In the genomic region with DNA sequence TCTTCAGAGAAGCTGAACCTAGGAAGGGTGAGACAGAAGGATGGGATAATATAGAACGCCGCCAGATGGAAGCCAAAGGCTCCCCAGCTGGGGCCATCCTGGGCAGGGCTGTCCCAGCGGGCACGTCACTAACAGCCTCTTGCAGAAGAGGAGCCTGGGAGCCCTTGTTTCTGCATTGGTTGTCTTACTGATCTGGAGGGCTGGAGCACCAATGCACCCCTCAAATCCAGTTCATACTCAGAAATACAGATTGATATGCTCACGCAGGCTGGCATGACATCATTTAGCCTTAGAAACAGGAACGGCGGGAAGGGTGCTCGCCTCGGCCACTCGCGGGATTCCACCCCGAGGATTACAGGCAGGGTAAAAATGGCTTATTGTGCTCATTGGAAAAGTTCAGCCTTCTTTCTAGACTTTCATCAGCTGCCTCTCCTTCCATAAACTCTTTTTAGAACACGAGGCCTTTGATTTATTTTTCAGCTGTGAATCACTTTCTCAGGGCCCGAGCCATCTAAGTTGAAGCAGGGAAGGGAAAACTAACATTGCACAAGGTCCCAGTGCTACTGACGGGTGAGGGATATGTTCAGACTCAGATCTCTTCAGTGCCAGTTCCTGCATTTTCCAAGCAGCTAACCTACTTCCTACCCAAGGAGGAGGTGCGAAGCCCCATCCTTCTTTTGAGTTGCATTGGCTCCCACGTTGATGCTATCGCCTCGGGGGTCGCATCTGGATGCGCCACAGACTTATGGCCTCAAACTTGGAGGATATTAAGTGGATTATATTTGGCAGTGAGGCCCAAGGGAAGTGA, we compare ENCODE assay signal across 9 cellular contexts.
DNase-seq lines count a peak whose midpoint lies in the region; TF ChIP-seq lines count a peak whose summit lies in the region.
"Had no signal": no experiment of that assay in that cellular context is flagged by ENCODE, and none has a peak within 500 bp of the region (broad histone marks: within the 10 kb centered on the region; RNA-seq: fewer than 3 reads in every experiment).

No MANE protein-coding gene starts in this region.

- WGBS in adrenal gland, 4 donors, result 72 to 77% (median 74%) methylated on average over 17 to 21 of the region's 21 CpGs
- WGBS in thymus, result 92% methylated on average over 21 of the region's 21 CpGs

- H3K36me3 ChIP-seq in adrenal gland (replicated peaks in 1 of 2), result no peaks in the 10 kb centered on the region
- H3K36me3 ChIP-seq in thymus (ENCODE audit: control insufficient read depth, insufficient read depth), result no peaks in the 10 kb centered on the region

- TF ChIP-seq POLR2A in adrenal gland (IDR thresholded peaks at IDR 0.05), result peak in 1 of 2 donors; percentile 13

- H3K4me3 ChIP-seq in adrenal gland (peak overlapping the region in 1 of 4 donors; percentile 8), thymus (ENCODE audit: low read length) (no peak overlapping the region)

- DNase-seq in activated CD4-positive, alpha-beta T cell treated with anti-CD3 and anti-CD28 coated beads for 48 hours, result peak; percentile 12
- no peak for DNase-seq in activated CD4-positive, alpha-beta T cell treated with anti-CD3 and anti-CD28 coated beads for 4 hours
- peak in 6 of 7 donors; percentile 51 to 69 (median 56) for DNase-seq in adrenal gland
- no peak for DNase-seq in kidney tubule cell (ENCODE audit: low spot score)
- DNase-seq in NCI-H2107 (lab: John Stamatoyannopoulos, UW), result no peak
- no peak for DNase-seq in SW 1271 (lab: John Stamatoyannopoulos, UW)

- H3K9me3 ChIP-seq in adrenal gland (replicated peaks in 1 of 3) (no peaks in the 10 kb centered on the region), thymus (ENCODE audit: control insufficient read depth) (no peaks in the 10 kb centered on the region)

- intact Hi-C loops in adrenal gland (cut with DNase I), result no loop called here

- H3K27me3 ChIP-seq in adrenal gland (no peaks in the 10 kb centered on the region), layer of hippocampus (ENCODE audit: control insufficient read depth, insufficient read depth, low read length) (no peaks in the 10 kb centered on the region), thymus (ENCODE audit: control insufficient read depth, insufficient read depth) (no peaks in the 10 kb centered on the region)

- H3K4me1 ChIP-seq in adrenal gland (replicated peaks in 1 of 2) (peaks cover 16 to 47% of the 10 kb centered on the region in 2 donors), thymus (ENCODE audit: control insufficient read depth, insufficient read depth, low read length) (peaks cover 63% of the 10 kb centered on the region)

- no peak for TF ChIP-seq CTCF in adrenal gland (IDR thresholded peaks at IDR 0.05)

- H3K27ac ChIP-seq in adrenal gland (peak overlapping the region in 4 of 5 donors; percentile 73 to 95 (median 86)), layer of hippocampus (ENCODE audit: low read depth, low read length) (peak overlapping the region; percentile 79), thymus (ENCODE audit: low read depth) (peak overlapping the region; percentile 98)
- H3K27ac ChIP-seq: C4-2B had no signal

Comparison
In these comparisons a context has a peak if more than half of its experiments do, and no peak if none do; other contexts are left out.
1. DNase-seq: peak in activated CD4-positive, alpha-beta T cell treated with anti-CD3 and anti-CD28 coated beads for 48 hours (single experiment) and adrenal gland (6 of 7); none in activated CD4-positive, alpha-beta T cell treated with anti-CD3 and anti-CD28 coated beads for 4 hours (0 of 2), kidney tubule cell (single experiment), NCI-H2107 (single experiment) and SW 1271 (0 of 2).
2. Peak in every context shown above with its lines, with median percentiles within 50 percentile points of each other: H3K27ac ChIP-seq.